8 cellular contexts compared by ENCODE assay signal in the genomic region with DNA sequence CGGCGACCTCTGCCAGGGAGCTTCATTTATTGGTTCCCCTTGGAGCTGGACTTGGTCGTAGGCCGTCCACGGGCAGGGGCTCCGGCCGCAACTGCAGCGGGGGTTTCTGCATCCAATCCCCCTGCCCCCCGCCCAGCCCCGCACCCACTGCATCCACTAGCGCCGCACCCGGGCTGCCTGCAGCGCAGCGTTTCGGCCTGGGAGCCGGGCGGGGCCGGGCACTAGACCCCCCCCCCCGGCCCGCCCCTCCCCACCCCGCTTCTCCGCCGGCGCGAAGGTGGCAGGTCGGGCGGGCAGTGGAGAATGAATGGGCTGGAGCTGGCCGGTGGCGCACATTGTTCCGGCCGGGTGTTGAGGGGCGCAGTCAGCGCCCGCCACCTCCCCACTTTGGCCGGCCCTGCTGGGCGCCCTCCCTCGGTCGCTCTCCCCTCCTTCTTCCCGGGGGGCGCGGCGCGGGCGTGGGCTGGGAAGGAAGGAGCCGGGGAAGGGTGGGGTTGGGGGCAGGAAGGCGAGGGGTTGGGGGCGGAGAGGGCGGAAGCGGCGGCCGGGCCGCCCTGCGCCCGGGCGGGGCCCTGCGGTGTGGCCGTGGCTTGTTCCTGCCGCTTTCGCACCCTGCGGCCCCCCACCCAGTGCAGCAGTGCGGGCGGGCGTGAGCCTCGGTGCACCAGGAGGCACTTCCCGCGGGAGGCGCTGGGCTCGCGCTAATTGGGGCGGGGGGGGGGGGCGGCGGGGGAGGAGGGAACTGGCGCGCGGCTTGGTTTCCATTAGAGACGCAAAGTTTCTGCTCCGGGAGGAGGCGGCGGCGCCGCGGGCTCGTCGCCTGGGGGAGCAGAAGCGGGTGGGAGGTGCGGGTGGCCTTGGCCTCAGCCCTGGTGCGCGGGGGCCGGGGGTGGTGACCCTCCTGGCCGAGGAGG. TPM values are rescaled to one million over a fixed set of nuclear protein-coding genes. Genes with fewer than 3 reads are reported as not detected.
A peak's percentile ranks its signal among the peaks of the same experiment; 100 is the strongest.
DNase-seq lines count a peak whose midpoint lies in the region; ATAC-seq and TF ChIP-seq lines count a peak whose summit lies in the region.

No MANE protein-coding gene starts in this region.

- peak overlapping the region; percentile 99 for H3K4me3 ChIP-seq in GM23338
- peak overlapping the region; percentile 91 for H3K4me3 ChIP-seq in MG63

- H3K4me1 ChIP-seq in GM23338 (ENCODE audit: insufficient read depth): peaks cover 14% of the 10 kb centered on the region

- peaks cover 35% of the 10 kb centered on the region for H4K20me1 ChIP-seq in GM23338 (replicated peaks; ENCODE audit: insufficient read depth)

- peak overlapping the region; percentile 76 for H3K27ac Mint-ChIP-seq in GM23338

- no peak for TF ChIP-seq CTCF in GM23338 (conservative IDR thresholded peaks at IDR 0.05; ENCODE audit: low read depth in 2 of 2)

- peaks cover 13% of the 10 kb centered on the region for H3K27me3 Mint-ChIP-seq in GM23338 (ENCODE audit: insufficient read depth, low read depth, poor library complexity)

- H3K36me3 Mint-ChIP-seq in GM23338 (ENCODE audit: low read depth): peaks cover 32% of the 10 kb centered on the region

- H3K4me3 Mint-ChIP-seq in GM23338: peak overlapping the region; percentile 91

- H3K9me2 ChIP-seq in GM23338 (ENCODE audit: insufficient read depth): no peaks in the 10 kb centered on the region

- DNase-seq in GF-D8 (lab: John Stamatoyannopoulos, UW): peak; percentile 17
- DNase-seq in GM23338 (ENCODE audit: low spot score): peak; percentile 56
- peak; percentile 72 for DNase-seq in MG63
- DNase-seq in activated CD4-positive, CD25-positive, alpha-beta regulatory T cell treated with anti-CD3 and anti-CD28 coated beads, Interleukin-2, amount 50 U/mL, for 72 hours: peak; percentile 69
- peak; percentile 33 for DNase-seq in cerebellar cortex (ENCODE audit: low spot score)
- DNase-seq in stimulated activated CD4-positive, alpha-beta T cell treated with anti-CD3 and anti-CD28 coated beads, Interleukin-1b, Interleukin-23, amount 100 ng/mL, for 48 hours: peak; percentile 63
- no peak for DNase-seq in NCI-H2029 (lab: John Stamatoyannopoulos, UW)

- peak overlapping the region; percentile 99 for H3K4me2 ChIP-seq in GM23338

- H3K27ac ChIP-seq in GM23338 (ENCODE audit: low read depth): peak overlapping the region; percentile 78; the same call in 1 of the 2 replicates
- peak overlapping the region; percentile 92 for H3K27ac ChIP-seq in layer of hippocampus (ENCODE audit: low read depth, low read length)

- H3K9me3 ChIP-seq in MG63: no peaks in the 10 kb centered on the region

- peaks cover 14% of the 10 kb centered on the region for H3K4me1 Mint-ChIP-seq in GM23338

- peaks cover 46% of the 10 kb centered on the region for H3K79me2 ChIP-seq in GM23338 (replicated peaks; ENCODE audit: insufficient read depth)

- H3K27me3 ChIP-seq in GM23338 (ENCODE audit: insufficient read depth) (no peaks in the 10 kb centered on the region), MG63 (no peaks in the 10 kb centered on the region), layer of hippocampus (ENCODE audit: control insufficient read depth, insufficient read depth, low read length) (no peaks in the 10 kb centered on the region)

- H3F3A ChIP-seq in GM23338 (replicated peaks; ENCODE audit: low read depth): peaks cover 16% of the 10 kb centered on the region; the same call in 1 of the 2 replicates

- H3K36me3 ChIP-seq in GM23338 (ENCODE audit: insufficient read depth): peaks cover 26% of the 10 kb centered on the region
- H3K36me3 ChIP-seq in MG63: peaks cover 26% of the 10 kb centered on the region

- ATAC-seq in GM23338: peak; percentile 38

- H2AFZ ChIP-seq in GM23338: no peak overlapping the region

- no peaks in the 10 kb centered on the region for H3K9me3 Mint-ChIP-seq in GM23338

TF ChIP-seq in GM23338, 12 proteins besides CTCF, POLR2A, EP300 and RAD21 (continues in another document):
- TF ChIP-seq JUNB (IDR thresholded peaks at IDR 0.05; ENCODE audit: unreplicated experiment) (no peak), ZNF331 (CRISPR knock-in tag; IDR thresholded peaks at IDR 0.05; ENCODE audit: low read depth) (no peak), STAT1 (IDR thresholded peaks at IDR 0.05; ENCODE audit: unreplicated experiment) (no peak), EZH2 (IDR thresholded peaks at IDR 0.05; ENCODE audit: low read depth, unreplicated experiment) (no peak), ZNF114 (CRISPR knock-in tag; IDR thresholded peaks at IDR 0.05) (no peak), REST (IDR thresholded peaks at IDR 0.05; ENCODE audit: unreplicated experiment) (no peak), CREB1 (CRISPR knock-in tag; IDR thresholded peaks at IDR 0.05; ENCODE audit: low read depth) (no peak), EZH2phosphoT487 (IDR thresholded peaks at IDR 0.05; ENCODE audit: unreplicated experiment) (no peak), NANOG (IDR thresholded peaks at IDR 0.05; ENCODE audit: borderline replicate concordance) (no peak)
- TF ChIP-seq, protein P1, sequence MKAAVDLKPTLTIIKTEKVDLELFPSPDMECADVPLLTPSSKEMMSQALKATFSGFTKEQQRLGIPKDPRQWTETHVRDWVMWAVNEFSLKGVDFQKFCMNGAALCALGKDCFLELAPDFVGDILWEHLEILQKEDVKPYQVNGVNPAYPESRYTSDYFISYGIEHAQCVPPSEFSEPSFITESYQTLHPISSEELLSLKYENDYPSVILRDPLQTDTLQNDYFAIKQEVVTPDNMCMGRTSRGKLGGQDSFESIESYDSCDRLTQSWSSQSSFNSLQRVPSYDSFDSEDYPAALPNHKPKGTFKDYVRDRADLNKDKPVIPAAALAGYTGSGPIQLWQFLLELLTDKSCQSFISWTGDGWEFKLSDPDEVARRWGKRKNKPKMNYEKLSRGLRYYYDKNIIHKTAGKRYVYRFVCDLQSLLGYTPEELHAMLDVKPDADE (IDR thresholded peaks at IDR 0.05): no peak

RNA-seq across cellular contexts. Expression of gene CALM1, which starts 0.8 kb away (rescaled TPM):
- total RNA-seq in GM23338 (2014; rRNA removed; shearing (Covaris generic)): 308 and 335 TPM in 2 replicates
- polyA plus RNA-seq in GM23338 (2016; fragmentation: Nextera tagmentation; extraction: Ambion mirVana): 1,841 and 2,024 TPM in 2 replicates
- total RNA-seq in MG63 (2014; rRNA removed; shearing (Covaris generic); ENCODE audit: low replicate concordance): 122 and 307 TPM in 2 replicates
